1 cellular context compared by ENCODE assay signal in the genomic region with DNA sequence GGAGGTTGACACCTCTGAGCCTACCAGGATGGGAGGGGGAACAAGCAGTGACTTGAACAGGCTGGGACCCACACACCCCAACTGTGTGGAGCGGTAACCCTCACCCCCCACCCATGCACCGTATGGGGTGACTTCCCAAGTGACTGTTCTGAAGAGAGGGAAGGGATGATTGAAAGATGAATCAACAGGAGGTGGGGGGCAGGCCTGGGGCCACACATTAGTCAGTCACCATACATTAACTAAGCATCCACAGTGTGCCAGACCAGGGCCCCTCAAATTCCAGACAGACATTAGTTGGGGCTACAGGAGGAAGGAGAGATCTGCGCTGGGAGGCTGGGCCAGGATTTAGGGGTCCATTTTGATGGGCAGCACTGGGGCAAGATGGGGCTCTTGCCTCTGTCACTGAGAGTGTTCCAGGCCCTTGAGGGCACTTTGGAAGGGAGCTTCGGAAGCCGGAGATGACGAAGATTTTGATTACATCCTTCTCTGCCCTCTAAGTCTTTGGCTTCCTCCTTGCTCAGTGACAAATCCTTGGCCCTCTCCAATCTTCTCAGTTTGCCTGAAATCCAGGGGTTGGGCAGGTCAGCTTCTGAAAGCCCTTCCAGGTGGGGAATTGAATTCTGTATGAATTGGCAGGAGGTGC.
TF ChIP-seq lines count a peak whose summit lies in the region.

No MANE protein-coding gene starts in this region.

TF ChIP-seq in K562, 482 proteins besides CTCF, POLR2A, EP300 and RAD21:
- TF ChIP-seq RFX7 (CRISPR knock-in tag; IDR thresholded peaks at IDR 0.05) (no peak), ZNF133 (CRISPR knock-in tag; IDR thresholded peaks at IDR 0.05) (no peak), DMBX1 (CRISPR knock-in tag; IDR thresholded peaks at IDR 0.05; ENCODE audit: borderline replicate concordance) (no peak), NFXL1 (CRISPR knock-in tag; IDR thresholded peaks at IDR 0.05) (no peak)
- TF ChIP-seq, protein P1, sequence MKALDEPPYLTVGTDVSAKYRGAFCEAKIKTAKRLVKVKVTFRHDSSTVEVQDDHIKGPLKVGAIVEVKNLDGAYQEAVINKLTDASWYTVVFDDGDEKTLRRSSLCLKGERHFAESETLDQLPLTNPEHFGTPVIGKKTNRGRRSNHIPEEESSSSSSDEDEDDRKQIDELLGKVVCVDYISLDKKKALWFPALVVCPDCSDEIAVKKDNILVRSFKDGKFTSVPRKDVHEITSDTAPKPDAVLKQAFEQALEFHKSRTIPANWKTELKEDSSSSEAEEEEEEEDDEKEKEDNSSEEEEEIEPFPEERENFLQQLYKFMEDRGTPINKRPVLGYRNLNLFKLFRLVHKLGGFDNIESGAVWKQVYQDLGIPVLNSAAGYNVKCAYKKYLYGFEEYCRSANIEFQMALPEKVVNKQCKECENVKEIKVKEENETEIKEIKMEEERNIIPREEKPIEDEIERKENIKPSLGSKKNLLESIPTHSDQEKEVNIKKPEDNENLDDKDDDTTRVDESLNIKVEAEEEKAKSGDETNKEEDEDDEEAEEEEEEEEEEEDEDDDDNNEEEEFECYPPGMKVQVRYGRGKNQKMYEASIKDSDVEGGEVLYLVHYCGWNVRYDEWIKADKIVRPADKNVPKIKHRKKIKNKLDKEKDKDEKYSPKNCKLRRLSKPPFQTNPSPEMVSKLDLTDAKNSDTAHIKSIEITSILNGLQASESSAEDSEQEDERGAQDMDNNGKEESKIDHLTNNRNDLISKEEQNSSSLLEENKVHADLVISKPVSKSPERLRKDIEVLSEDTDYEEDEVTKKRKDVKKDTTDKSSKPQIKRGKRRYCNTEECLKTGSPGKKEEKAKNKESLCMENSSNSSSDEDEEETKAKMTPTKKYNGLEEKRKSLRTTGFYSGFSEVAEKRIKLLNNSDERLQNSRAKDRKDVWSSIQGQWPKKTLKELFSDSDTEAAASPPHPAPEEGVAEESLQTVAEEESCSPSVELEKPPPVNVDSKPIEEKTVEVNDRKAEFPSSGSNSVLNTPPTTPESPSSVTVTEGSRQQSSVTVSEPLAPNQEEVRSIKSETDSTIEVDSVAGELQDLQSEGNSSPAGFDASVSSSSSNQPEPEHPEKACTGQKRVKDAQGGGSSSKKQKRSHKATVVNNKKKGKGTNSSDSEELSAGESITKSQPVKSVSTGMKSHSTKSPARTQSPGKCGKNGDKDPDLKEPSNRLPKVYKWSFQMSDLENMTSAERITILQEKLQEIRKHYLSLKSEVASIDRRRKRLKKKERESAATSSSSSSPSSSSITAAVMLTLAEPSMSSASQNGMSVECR (CRISPR knock-in tag; IDR thresholded peaks at IDR 0.05), result 0 out of 2 replicates have a peak, but pooled peaks have one; percentile 32
